ENCODE assay signal across 1 cellular context in the genomic region with DNA sequence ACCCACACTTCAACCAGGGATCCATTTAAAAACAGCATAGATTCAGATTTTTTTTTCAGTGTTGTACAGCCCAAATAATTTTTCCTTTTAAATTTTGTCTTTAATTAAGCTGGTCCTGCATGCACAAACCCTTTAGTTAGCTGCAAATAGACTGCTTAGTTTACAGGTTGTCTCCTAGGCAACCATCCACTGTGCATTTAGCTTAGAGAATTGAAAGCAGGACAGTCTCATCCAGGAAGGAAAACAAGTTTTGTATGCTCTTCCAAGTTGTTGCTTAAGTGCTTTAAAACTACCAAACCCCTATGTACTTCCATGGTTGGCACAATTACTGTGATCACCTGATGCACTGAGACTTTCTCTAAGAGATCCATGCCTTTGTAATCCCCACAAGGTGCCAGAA.
TF ChIP-seq lines count a peak whose summit lies in the region.

A gene with protein sequence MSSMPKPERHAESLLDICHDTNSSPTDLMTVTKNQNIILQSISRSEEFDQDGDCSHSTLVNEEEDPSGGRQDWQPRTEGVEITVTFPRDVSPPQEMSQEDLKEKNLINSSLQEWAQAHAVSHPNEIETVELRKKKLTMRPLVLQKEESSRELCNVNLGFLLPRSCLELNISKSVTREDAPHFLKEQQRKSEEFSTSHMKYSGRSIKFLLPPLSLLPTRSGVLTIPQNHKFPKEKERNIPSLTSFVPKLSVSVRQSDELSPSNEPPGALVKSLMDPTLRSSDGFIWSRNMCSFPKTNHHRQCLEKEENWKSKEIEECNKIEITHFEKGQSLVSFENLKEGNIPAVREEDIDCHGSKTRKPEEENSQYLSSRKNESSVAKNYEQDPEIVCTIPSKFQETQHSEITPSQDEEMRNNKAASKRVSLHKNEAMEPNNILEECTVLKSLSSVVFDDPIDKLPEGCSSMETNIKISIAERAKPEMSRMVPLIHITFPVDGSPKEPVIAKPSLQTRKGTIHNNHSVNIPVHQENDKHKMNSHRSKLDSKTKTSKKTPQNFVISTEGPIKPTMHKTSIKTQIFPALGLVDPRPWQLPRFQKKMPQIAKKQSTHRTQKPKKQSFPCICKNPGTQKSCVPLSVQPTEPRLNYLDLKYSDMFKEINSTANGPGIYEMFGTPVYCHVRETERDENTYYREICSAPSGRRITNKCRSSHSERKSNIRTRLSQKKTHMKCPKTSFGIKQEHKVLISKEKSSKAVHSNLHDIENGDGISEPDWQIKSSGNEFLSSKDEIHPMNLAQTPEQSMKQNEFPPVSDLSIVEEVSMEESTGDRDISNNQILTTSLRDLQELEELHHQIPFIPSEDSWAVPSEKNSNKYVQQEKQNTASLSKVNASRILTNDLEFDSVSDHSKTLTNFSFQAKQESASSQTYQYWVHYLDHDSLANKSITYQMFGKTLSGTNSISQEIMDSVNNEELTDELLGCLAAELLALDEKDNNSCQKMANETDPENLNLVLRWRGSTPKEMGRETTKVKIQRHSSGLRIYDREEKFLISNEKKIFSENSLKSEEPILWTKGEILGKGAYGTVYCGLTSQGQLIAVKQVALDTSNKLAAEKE (N-terminal part only) (minus strand): TSS at position 153 of the 400 bp plus-strand sequence. CDS start 22,800 bp downstream, outside the sequence.

TF ChIP-seq in GM23338, 12 proteins besides CTCF, POLR2A, EP300 and RAD21:
- TF ChIP-seq EZH2 (IDR thresholded peaks at IDR 0.05; ENCODE audit: low read depth, unreplicated experiment) (no peak), STAT1 (IDR thresholded peaks at IDR 0.05; ENCODE audit: unreplicated experiment) (no peak), ZNF331 (CRISPR knock-in tag; IDR thresholded peaks at IDR 0.05; ENCODE audit: low read depth) (no peak), NANOG (IDR thresholded peaks at IDR 0.05; ENCODE audit: borderline replicate concordance) (no peak), EZH2phosphoT487 (IDR thresholded peaks at IDR 0.05; ENCODE audit: unreplicated experiment) (no peak), JUNB (IDR thresholded peaks at IDR 0.05; ENCODE audit: unreplicated experiment) (no peak), CREB1 (CRISPR knock-in tag; IDR thresholded peaks at IDR 0.05; ENCODE audit: low read depth) (no peak), POLR2AphosphoS5 (IDR thresholded peaks at IDR 0.05; ENCODE audit: low read depth) (no peak), ZNF114 (CRISPR knock-in tag; IDR thresholded peaks at IDR 0.05) (no peak)
- TF ChIP-seq, protein P1, sequence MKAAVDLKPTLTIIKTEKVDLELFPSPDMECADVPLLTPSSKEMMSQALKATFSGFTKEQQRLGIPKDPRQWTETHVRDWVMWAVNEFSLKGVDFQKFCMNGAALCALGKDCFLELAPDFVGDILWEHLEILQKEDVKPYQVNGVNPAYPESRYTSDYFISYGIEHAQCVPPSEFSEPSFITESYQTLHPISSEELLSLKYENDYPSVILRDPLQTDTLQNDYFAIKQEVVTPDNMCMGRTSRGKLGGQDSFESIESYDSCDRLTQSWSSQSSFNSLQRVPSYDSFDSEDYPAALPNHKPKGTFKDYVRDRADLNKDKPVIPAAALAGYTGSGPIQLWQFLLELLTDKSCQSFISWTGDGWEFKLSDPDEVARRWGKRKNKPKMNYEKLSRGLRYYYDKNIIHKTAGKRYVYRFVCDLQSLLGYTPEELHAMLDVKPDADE (IDR thresholded peaks at IDR 0.05) = no peak
- TF ChIP-seq, protein P2, sequence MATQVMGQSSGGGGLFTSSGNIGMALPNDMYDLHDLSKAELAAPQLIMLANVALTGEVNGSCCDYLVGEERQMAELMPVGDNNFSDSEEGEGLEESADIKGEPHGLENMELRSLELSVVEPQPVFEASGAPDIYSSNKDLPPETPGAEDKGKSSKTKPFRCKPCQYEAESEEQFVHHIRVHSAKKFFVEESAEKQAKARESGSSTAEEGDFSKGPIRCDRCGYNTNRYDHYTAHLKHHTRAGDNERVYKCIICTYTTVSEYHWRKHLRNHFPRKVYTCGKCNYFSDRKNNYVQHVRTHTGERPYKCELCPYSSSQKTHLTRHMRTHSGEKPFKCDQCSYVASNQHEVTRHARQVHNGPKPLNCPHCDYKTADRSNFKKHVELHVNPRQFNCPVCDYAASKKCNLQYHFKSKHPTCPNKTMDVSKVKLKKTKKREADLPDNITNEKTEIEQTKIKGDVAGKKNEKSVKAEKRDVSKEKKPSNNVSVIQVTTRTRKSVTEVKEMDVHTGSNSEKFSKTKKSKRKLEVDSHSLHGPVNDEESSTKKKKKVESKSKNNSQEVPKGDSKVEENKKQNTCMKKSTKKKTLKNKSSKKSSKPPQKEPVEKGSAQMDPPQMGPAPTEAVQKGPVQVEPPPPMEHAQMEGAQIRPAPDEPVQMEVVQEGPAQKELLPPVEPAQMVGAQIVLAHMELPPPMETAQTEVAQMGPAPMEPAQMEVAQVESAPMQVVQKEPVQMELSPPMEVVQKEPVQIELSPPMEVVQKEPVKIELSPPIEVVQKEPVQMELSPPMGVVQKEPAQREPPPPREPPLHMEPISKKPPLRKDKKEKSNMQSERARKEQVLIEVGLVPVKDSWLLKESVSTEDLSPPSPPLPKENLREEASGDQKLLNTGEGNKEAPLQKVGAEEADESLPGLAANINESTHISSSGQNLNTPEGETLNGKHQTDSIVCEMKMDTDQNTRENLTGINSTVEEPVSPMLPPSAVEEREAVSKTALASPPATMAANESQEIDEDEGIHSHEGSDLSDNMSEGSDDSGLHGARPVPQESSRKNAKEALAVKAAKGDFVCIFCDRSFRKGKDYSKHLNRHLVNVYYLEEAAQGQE (IDR thresholded peaks at IDR 0.05; ENCODE audit: unreplicated experiment) = no peak
- TF ChIP-seq, protein P3, sequence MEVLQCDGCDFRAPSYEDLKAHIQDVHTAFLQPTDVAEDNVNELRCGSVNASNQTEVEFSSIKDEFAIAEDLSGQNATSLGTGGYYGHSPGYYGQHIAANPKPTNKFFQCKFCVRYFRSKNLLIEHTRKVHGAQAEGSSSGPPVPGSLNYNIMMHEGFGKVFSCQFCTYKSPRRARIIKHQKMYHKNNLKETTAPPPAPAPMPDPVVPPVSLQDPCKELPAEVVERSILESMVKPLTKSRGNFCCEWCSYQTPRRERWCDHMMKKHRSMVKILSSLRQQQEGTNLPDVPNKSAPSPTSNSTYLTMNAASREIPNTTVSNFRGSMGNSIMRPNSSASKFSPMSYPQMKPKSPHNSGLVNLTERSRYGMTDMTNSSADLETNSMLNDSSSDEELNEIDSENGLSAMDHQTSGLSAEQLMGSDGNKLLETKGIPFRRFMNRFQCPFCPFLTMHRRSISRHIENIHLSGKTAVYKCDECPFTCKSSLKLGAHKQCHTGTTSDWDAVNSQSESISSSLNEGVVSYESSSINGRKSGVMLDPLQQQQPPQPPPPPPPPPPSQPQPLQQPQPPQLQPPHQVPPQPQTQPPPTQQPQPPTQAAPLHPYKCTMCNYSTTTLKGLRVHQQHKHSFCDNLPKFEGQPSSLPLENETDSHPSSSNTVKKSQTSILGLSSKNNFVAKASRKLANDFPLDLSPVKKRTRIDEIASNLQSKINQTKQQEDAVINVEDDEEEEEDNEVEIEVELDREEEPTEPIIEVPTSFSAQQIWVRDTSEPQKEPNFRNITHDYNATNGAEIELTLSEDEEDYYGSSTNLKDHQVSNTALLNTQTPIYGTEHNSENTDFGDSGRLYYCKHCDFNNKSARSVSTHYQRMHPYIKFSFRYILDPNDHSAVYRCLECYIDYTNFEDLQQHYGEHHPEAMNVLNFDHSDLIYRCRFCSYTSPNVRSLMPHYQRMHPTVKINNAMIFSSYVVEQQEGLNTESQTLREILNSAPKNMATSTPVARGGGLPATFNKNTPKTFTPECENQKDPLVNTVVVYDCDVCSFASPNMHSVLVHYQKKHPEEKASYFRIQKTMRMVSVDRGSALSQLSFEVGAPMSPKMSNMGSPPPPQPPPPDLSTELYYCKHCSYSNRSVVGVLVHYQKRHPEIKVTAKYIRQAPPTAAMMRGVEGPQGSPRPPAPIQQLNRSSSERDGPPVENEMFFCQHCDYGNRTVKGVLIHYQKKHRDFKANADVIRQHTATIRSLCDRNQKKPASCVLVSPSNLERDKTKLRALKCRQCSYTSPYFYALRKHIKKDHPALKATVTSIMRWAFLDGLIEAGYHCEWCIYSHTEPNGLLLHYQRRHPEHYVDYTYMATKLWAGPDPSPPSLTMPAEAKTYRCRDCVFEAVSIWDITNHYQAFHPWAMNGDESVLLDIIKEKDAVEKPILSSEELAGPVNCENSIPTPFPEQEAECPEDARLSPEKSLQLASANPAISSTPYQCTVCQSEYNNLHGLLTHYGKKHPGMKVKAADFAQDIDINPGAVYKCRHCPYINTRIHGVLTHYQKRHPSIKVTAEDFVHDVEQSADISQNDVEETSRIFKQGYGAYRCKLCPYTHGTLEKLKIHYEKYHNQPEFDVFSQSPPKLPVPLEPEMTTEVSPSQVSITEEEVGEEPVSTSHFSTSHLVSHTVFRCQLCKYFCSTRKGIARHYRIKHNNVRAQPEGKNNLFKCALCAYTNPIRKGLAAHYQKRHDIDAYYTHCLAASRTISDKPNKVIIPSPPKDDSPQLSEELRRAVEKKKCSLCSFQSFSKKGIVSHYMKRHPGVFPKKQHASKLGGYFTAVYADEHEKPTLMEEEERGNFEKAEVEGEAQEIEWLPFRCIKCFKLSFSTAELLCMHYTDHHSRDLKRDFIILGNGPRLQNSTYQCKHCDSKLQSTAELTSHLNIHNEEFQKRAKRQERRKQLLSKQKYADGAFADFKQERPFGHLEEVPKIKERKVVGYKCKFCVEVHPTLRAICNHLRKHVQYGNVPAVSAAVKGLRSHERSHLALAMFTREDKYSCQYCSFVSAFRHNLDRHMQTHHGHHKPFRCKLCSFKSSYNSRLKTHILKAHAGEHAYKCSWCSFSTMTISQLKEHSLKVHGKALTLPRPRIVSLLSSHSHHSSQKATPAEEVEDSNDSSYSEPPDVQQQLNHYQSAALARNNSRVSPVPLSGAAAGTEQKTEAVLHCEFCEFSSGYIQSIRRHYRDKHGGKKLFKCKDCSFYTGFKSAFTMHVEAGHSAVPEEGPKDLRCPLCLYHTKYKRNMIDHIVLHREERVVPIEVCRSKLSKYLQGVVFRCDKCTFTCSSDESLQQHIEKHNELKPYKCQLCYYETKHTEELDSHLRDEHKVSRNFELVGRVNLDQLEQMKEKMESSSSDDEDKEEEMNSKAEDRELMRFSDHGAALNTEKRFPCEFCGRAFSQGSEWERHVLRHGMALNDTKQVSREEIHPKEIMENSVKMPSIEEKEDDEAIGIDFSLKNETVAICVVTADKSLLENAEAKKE (CRISPR knock-in tag; IDR thresholded peaks at IDR 0.05) = no peak
